ENCODE assay signal across 27 cellular contexts in genomic region chr2:190068764-190069163, GRCh38. TPM values are rescaled to one million over a fixed set of nuclear protein-coding genes. Genes with fewer than 3 reads are reported as not detected.
A peak's percentile ranks its signal among the peaks of the same experiment; 100 is the strongest.
DNase-seq lines count a peak whose midpoint lies in the region; ATAC-seq, FAIRE-seq and TF ChIP-seq lines count a peak whose summit lies in the region.
"Had no signal": no experiment of that assay in that cellular context is flagged by ENCODE, and none has a peak within 500 bp of the region (broad histone marks: within the 10 kb centered on the region; RNA-seq: fewer than 3 reads in every experiment).

No MANE protein-coding gene starts in this region.

- H3K9ac ChIP-seq in mammary epithelial cell (ENCODE audit: insufficient read depth, low read length) (no peak overlapping the region), Loucy (ENCODE audit: low read depth, low read length, poor library complexity, severe bottlenecking) (no peak overlapping the region), H1 (replicated peaks in 1 of 4; ENCODE audit: extremely low read depth in 1 of 4, low read depth in 3 of 4, low read length in 3 of 4) (no peak overlapping the region)

- TF ChIP-seq CTCF in mammary epithelial cell (conservative IDR thresholded peaks at IDR 0.05 in 1 of 2, IDR thresholded peaks at IDR 0.05 in 1 of 2; ENCODE audit: extremely low read depth in 1 of 2, insufficient read depth in 1 of 2, low read depth in 1 of 2, low read length in 2 of 2) (no peak), breast epithelium (IDR thresholded peaks at IDR 0.05) (no peak), Loucy (conservative IDR thresholded peaks at IDR 0.05; ENCODE audit: low read length) (no peak), H1 (IDR thresholded peaks at IDR 0.05; ENCODE audit: control extremely low read depth in 1 of 3, insufficient read depth in 1 of 3, low read depth in 1 of 3, low read length in 3 of 3) (no peak)

- no peak overlapping the region for H3K18ac ChIP-seq in H1 (ENCODE audit: extremely low read depth, low read length)

- POLR2A ChIA-PET in H1 (lab: Charles Lee; ENCODE audit: partially characterized antibody), result no interaction called here

- no peak overlapping the region for H2BK15ac ChIP-seq in H1 (ENCODE audit: low read length)

- 43% methylated on average over 1 of the region's 1 CpG for WGBS in mammary epithelial cell (ENCODE audit: low coverage, missing lambda C conversion rate)
- WGBS in H1 (ENCODE audit: extremely low coverage in 1 of 2, insufficient coverage in 1 of 2, insufficient read length in 1 of 2, insufficient replicate concordance in 2 of 2, low coverage in 1 of 2, low lambda C conversion rate in 2 of 2, missing lambda C conversion rate in 1 of 2), 2 experiments, result 82% methylated on average over 1 of the region's 1 CpG; no CpG with 5 or more reads in 1 of the 2 experiments
- WGBS in right cardiac atrium, result 60% methylated on average over 1 of the region's 1 CpG

- CTCF ChIA-PET in mammary epithelial cell (lab: Charles Lee; ENCODE audit: low non-redundant PET) (no interaction called here), H1 (lab: Charles Lee; ENCODE audit: partially characterized antibody) (interaction anchor here (1.1 kb wide), 1 partner anchor 43 kb away, joined by 4 read pairs; no protein-coding TSS in a partner anchor)

- no peak for ATAC-seq in right cardiac atrium
- no peak for ATAC-seq in HG02678 (IDR thresholded peaks at IDR 0.05; ENCODE audit: unreplicated experiment)
- ATAC-seq: CD8-positive, alpha-beta T cell had no signal

- in situ Hi-C loops in mammary epithelial cell (cut with MboI; ENCODE audit: low sequenced_read_pairs in 2 of 2), result loop anchor here (25.0 kb wide), 2 partner anchors 281 to 406 kb away; partner anchors contain the start of genes ANKAR (in 1 of the 2), ASNSD1 (in 1 of the 2), ORMDL1 (in 1 of the 2) and PMS1 (in 1 of the 2)

- no peaks in the 10 kb centered on the region for H3F3A ChIP-seq in Loucy (ENCODE audit: low read depth)

- no peaks in the 10 kb centered on the region for H3K27me3 ChIP-seq in mammary epithelial cell (ENCODE audit: insufficient read depth, low read length)
- no peaks in the 10 kb centered on the region for H3K27me3 ChIP-seq in breast epithelium
- no peaks in the 10 kb centered on the region for H3K27me3 ChIP-seq in Loucy (ENCODE audit: insufficient read depth, low read length, poor library complexity, severe bottlenecking)
- no peaks in the 10 kb centered on the region for H3K27me3 ChIP-seq in H1 (replicated peaks in 1 of 4; ENCODE audit: control insufficient read depth in 3 of 4, extremely low read depth in 1 of 4, insufficient read depth in 3 of 4, low read length in 3 of 4)
- no peaks in the 10 kb centered on the region for H3K27me3 ChIP-seq in right cardiac atrium (ENCODE audit: control insufficient read depth, insufficient read depth)

- no peak overlapping the region for H2BK20ac ChIP-seq in H1 (ENCODE audit: low read length)

- H2AFZ ChIP-seq in mammary epithelial cell (ENCODE audit: low read depth, low read length) (peak overlapping the region; percentile 15), Loucy (ENCODE audit: low read length) (peak overlapping the region; percentile 51), H1 (ENCODE audit: low read length) (0 out of 2 replicates have a peak overlapping the region, but pooled peaks have one; percentile 62)
- H2AFZ ChIP-seq: PC-9 had no signal

- no peak overlapping the region for H3K56ac ChIP-seq in H1 (replicated peaks; ENCODE audit: insufficient read length, low read depth, low read length)

- FAIRE-seq in H1 (lab: Jason Lieb, UNC) (no peak), urothelium cell line (lab: Jason Lieb, UNC) (peak; percentile 9)
- FAIRE-seq: GM12891 had no signal

- DNase-seq in mammary epithelial cell, result no peak
- DNase-seq in breast epithelium (ENCODE audit: low spot score in 2 of 2), result no peak
- DNase-seq in H1 (ENCODE audit: low read depth in 1 of 2, low spot score in 2 of 2), result no peak
- DNase-seq in urothelium cell line (ENCODE audit: low spot score), result no peak
- no peak for DNase-seq in right cardiac atrium
- DNase-seq: AML-193; C1 segment of cervical spinal cord; CD8-positive, alpha-beta T cell; DND-41; GOT3; Kasumi-1; MM.1S; NCI-H1092; NCI-H1436; NCI-H2029 treated with DMSO at 0.1 percent for 48 hours; NCI-H226; NCI-H510A treated with DMSO at 0.1 percent for 48 hours; NCI-H748 treated with DMSO at 0.1 percent for 48 hours; PC-9; SHP77 treated with DMSO at 0.1 percent for 48 hours; SW 1271 had no signal

- intact Hi-C loops in mammary epithelial cell (cut with micrococcal nuclease), result no loop called here
- intact Hi-C loops in breast epithelium (cut with DNase I; ENCODE audit: low total_unique reads), result no loop called here
- intact Hi-C loops in right cardiac atrium (cut with DNase I), result no loop called here

- H2BK120ac ChIP-seq in H1 (replicated peaks; ENCODE audit: low read depth, low read length), result no peak overlapping the region

- H3K36me3 ChIP-seq in mammary epithelial cell (ENCODE audit: insufficient read depth, low read length) (no peaks in the 10 kb centered on the region), breast epithelium (no peaks in the 10 kb centered on the region), Loucy (ENCODE audit: insufficient read depth, low read length) (no peaks in the 10 kb centered on the region), H1 (ENCODE audit: control insufficient read depth in 2 of 4, insufficient read depth in 4 of 4, low read length in 3 of 4) (no peaks in the 10 kb centered on the region)

- H3K4me2 ChIP-seq in mammary epithelial cell (ENCODE audit: insufficient read depth, low read depth, low read length) (no peak overlapping the region), Loucy (ENCODE audit: low read depth, low read length, poor library complexity, severe bottlenecking) (no peak overlapping the region), H1 (ENCODE audit: insufficient read depth in 1 of 2, low read depth in 2 of 2, low read length in 2 of 2) (no peak overlapping the region)
- H3K4me2 ChIP-seq: PC-9 had no signal

- no peak overlapping the region for H3K4ac ChIP-seq in H1 (replicated peaks; ENCODE audit: insufficient read length, low read depth, low read length)

- dilution Hi-C loops in mammary epithelial cell (cut with HindIII; ENCODE audit: low sequenced_read_pairs), result no loop called here

- TF ChIP-seq EP300 in H1 (IDR thresholded peaks at IDR 0.05; ENCODE audit: borderline replicate concordance in 1 of 2, low read depth in 2 of 2, low read length in 2 of 2), result no peak

- no peaks in the 10 kb centered on the region for H3K9me3 ChIP-seq in mammary epithelial cell (replicated peaks; ENCODE audit: insufficient read depth, low read length)
- H3K9me3 ChIP-seq in breast epithelium, result no peaks in the 10 kb centered on the region
- H3K9me3 ChIP-seq in Loucy (ENCODE audit: insufficient read depth, low read depth, low read length), result no peaks in the 10 kb centered on the region
- no peaks in the 10 kb centered on the region for H3K9me3 ChIP-seq in H1 (ENCODE audit: insufficient read depth in 2 of 2, low read depth in 1 of 2, low read length in 1 of 2)
- H3K9me3 ChIP-seq in right cardiac atrium (ENCODE audit: control insufficient read depth, low read length), result no peaks in the 10 kb centered on the region

- H3K23me2 ChIP-seq in H1 (ENCODE audit: low read depth, low read length), result no peaks in the 10 kb centered on the region

- H3K4me3 ChIP-seq in mammary epithelial cell (replicated peaks in 1 of 3; ENCODE audit: insufficient read depth in 1 of 3, low read depth in 2 of 3, low read length in 3 of 3), result no peak overlapping the region
- no peak overlapping the region for H3K4me3 ChIP-seq in breast epithelium
- no peak overlapping the region for H3K4me3 ChIP-seq in Loucy (ENCODE audit: low read length, poor library complexity, severe bottlenecking)
- H3K4me3 ChIP-seq in H1 (ENCODE audit: extremely low read depth in 1 of 4, insufficient read depth in 2 of 4, low read depth in 3 of 4, low read length in 4 of 4), result no peak overlapping the region
- no peak overlapping the region for H3K4me3 ChIP-seq in right cardiac atrium (ENCODE audit: low read length)
- H3K4me3 ChIP-seq: PC-9, SK-N-MC had no signal

- TF ChIP-seq POLR2A in breast epithelium (IDR thresholded peaks at IDR 0.05) (no peak), H1 (IDR thresholded peaks at IDR 0.05; ENCODE audit: control extremely low read depth in 1 of 2, low read depth in 2 of 2, low read length in 2 of 2) (no peak)

- no peaks in the 10 kb centered on the region for H3K9me2 ChIP-seq in Loucy (replicated peaks; ENCODE audit: low read depth, low read length)

- H3K79me2 ChIP-seq in mammary epithelial cell (ENCODE audit: insufficient read depth, low read length) (no peaks in the 10 kb centered on the region), Loucy (ENCODE audit: insufficient read depth, low read length) (no peaks in the 10 kb centered on the region), H1 (ENCODE audit: control insufficient read depth in 1 of 2, insufficient read depth in 2 of 2, low read length in 2 of 2) (no peaks in the 10 kb centered on the region)

- H3K23ac ChIP-seq in H1 (ENCODE audit: insufficient read length), result no peak overlapping the region

- no peak overlapping the region for H4K8ac ChIP-seq in H1 (ENCODE audit: extremely low read depth, insufficient read depth, low read length)

- no peaks in the 10 kb centered on the region for H3K4me1 ChIP-seq in mammary epithelial cell (ENCODE audit: insufficient read depth, low read length)
- no peaks in the 10 kb centered on the region for H3K4me1 ChIP-seq in breast epithelium
- no peaks in the 10 kb centered on the region for H3K4me1 ChIP-seq in Loucy (ENCODE audit: insufficient read depth, low read length, poor library complexity, severe bottlenecking)
- no peaks in the 10 kb centered on the region for H3K4me1 ChIP-seq in H1 (replicated peaks in 1 of 4; ENCODE audit: control insufficient read depth in 3 of 4, insufficient read depth in 4 of 4, low read length in 3 of 4)
- no peaks in the 10 kb centered on the region for H3K4me1 ChIP-seq in right cardiac atrium (ENCODE audit: control insufficient read depth, insufficient read depth, low read length)

- no peak overlapping the region for H3K14ac ChIP-seq in H1 (ENCODE audit: insufficient read length)

- H4K5ac ChIP-seq in H1 (ENCODE audit: insufficient read length, low read depth, low read length), result no peak overlapping the region

- H2BK5ac ChIP-seq in H1 (ENCODE audit: low read depth, low read length), result no peak overlapping the region

- H3K79me1 ChIP-seq in H1 (ENCODE audit: low read depth, low read length), result no peaks in the 10 kb centered on the region

- H3K27ac ChIP-seq in mammary epithelial cell (ENCODE audit: insufficient read depth, low read depth, low read length), result no peak overlapping the region
- H3K27ac ChIP-seq in breast epithelium, result no peak overlapping the region
- no peak overlapping the region for H3K27ac ChIP-seq in H1 (ENCODE audit: low read depth, low read length)
- H3K27ac ChIP-seq in right cardiac atrium (ENCODE audit: low read length), result no peak overlapping the region
- H3K27ac ChIP-seq: PC-9, RWPE1, SK-N-MC had no signal

- H4K20me1 ChIP-seq in mammary epithelial cell (ENCODE audit: insufficient read depth, low read length), result no peaks in the 10 kb centered on the region
- no peaks in the 10 kb centered on the region for H4K20me1 ChIP-seq in Loucy (ENCODE audit: insufficient read depth, low read length, poor library complexity, severe bottlenecking)
- H4K20me1 ChIP-seq in H1 (replicated peaks in 1 of 2; ENCODE audit: control insufficient read depth in 1 of 2, insufficient read depth in 2 of 2, low read length in 2 of 2), result no peaks in the 10 kb centered on the region

- H2AK5ac ChIP-seq in H1 (ENCODE audit: low read depth, low read length), result no peak overlapping the region

- no peak overlapping the region for H4K91ac ChIP-seq in H1 (replicated peaks; ENCODE audit: insufficient read length, low read length)

- BruUV-seq in mammary epithelial cell (replicated peaks; lab: Mats Ljungman, UMichigan), result no TSS peak

- TF ChIP-seq RAD21 in H1 (IDR thresholded peaks at IDR 0.05 in 1 of 2, conservative IDR thresholded peaks at IDR 0.05 in 1 of 2; ENCODE audit: low read depth in 2 of 2, low read length in 2 of 2), result no peak

- no peak overlapping the region for H2BK12ac ChIP-seq in H1 (ENCODE audit: low read depth, low read length)

RNA-seq across cellular contexts. Expression of gene MSTN, which starts 6.2 kb away (rescaled TPM):
- total RNA-seq in mammary epithelial cell (not detected), breast epithelium (under 1 TPM; 0.64 to 0.73 (median 0.66) TPM), right cardiac atrium (under 1 TPM; 0.11 to 0.56 (median 0.16) TPM)
- polyA plus RNA-seq in mammary epithelial cell (not detected), H1 (2011; rRNA removed) (not detected in 2 replicates), right cardiac atrium (0.18 TPM)
- polyA minus RNA-seq in mammary epithelial cell, result not detected
- not detected in 2 replicates for total RNA-seq in H1 (2021; fragmentation: NEBNext Ultra II Directional; extraction: Animal tissue kit (Norgen Biotek cat#: 25700))
- not detected for polyA plus RNA-seq in H1 (2011; cell fraction: cytosol; rRNA removed)
- polyA plus RNA-seq in H1 (2011; cell fraction: nucleus; rRNA removed), result not detected
- polyA plus RNA-seq in H1 (2012, experiment 1 of 2), result not detected in 4 replicates
- polyA plus RNA-seq in H1 (2012, experiment 2 of 2), result not detected
- polyA plus RNA-seq in H1 (2013, experiment 1 of 2), result not detected
- not detected for polyA plus RNA-seq in H1 (2013, experiment 2 of 2)
- not detected in 2 replicates for polyA minus RNA-seq in H1 (2011; rRNA and poly(A)+ RNA removed)
- polyA minus RNA-seq in H1 (2011; cell fraction: cytosol; rRNA and poly(A)+ RNA removed), result not detected
- not detected for polyA minus RNA-seq in H1 (2011; cell fraction: nucleus; rRNA and poly(A)+ RNA removed)
- total RNA-seq: A172; CD8-positive, alpha-beta T cell; PC-9 had no signal
